ENCODE assay signal across 13 cellular contexts in genomic region chr11:94581926-94582325, GRCh38. TPM values are rescaled to one million over a fixed set of nuclear protein-coding genes. Genes with fewer than 3 reads are reported as not detected.
DNase-seq lines count a peak whose midpoint lies in the region; ATAC-seq, FAIRE-seq and TF ChIP-seq lines count a peak whose summit lies in the region.
"Had no signal": no experiment of that assay in that cellular context is flagged by ENCODE, and none has a peak within 500 bp of the region (broad histone marks: within the 10 kb centered on the region; RNA-seq: fewer than 3 reads in every experiment).

No MANE protein-coding gene starts in this region.

- H3K36me3 ChIP-seq in small intestine (ENCODE audit: control insufficient read depth in 2 of 2, insufficient read depth in 2 of 2, low read length in 2 of 2): peaks cover 0 to 7% of the 10 kb centered on the region in 2 donors
- no peaks in the 10 kb centered on the region for H3K36me3 ChIP-seq in breast epithelium

- DNase-seq in D721Med (ENCODE audit: insufficient read length, low spot score) (no peak), NCI-H82 (lab: John Stamatoyannopoulos, UW) (peak; percentile 92), cerebellar nuclear complex (lab: John Stamatoyannopoulos, UW) (no peak), small intestine (no peak), breast epithelium (ENCODE audit: low spot score in 2 of 2) (no peak)
- DNase-seq in stimulated activated CD4-positive, alpha-beta T cell treated with anti-CD3 and anti-CD28 coated beads, Interleukin-4, amount 100 ng/mL, for 24 hours: no peak
- DNase-seq: activated CD4-positive, alpha-beta T cell treated with anti-CD3 and anti-CD28 coated beads for 4 hours; DMS79 treated with DMSO at 0.1 percent for 48 hours; erythroblast; NCI-H2227 treated with DMSO at 0.1 percent for 48 hours had no signal

- FAIRE-seq in D721Med (lab: Jason Lieb, UNC) (peak; percentile 48), small intestine (lab: Jason Lieb, UNC) (no peak)

- intact Hi-C loops in breast epithelium (cut with DNase I; ENCODE audit: low total_unique reads): no loop called here

- H3K27me3 ChIP-seq in small intestine (ENCODE audit: control insufficient read depth in 2 of 2, insufficient read depth in 2 of 2, low read length in 2 of 2) (no peaks in the 10 kb centered on the region), breast epithelium (no peaks in the 10 kb centered on the region)

- no peak overlapping the region for H3K27ac ChIP-seq in small intestine (ENCODE audit: low read depth in 1 of 2, low read length in 1 of 2)
- no peak overlapping the region for H3K27ac ChIP-seq in breast epithelium
- H3K27ac ChIP-seq: SK-N-MC had no signal

- WGBS in small intestine, 3 donors: 17 to 92% (median 69%) methylated on average over 1 of the region's 1 CpG

- H3K9me3 ChIP-seq in small intestine (ENCODE audit: control insufficient read depth, low read depth) (no peaks in the 10 kb centered on the region), breast epithelium (no peaks in the 10 kb centered on the region)

- H3K4me3 ChIP-seq in small intestine (ENCODE audit: low read depth in 1 of 2, low read length in 2 of 2) (no peak overlapping the region), breast epithelium (no peak overlapping the region)
- H3K4me3 ChIP-seq: SK-N-MC had no signal

- TF ChIP-seq POLR2A in breast epithelium (IDR thresholded peaks at IDR 0.05): no peak

- no peaks in the 10 kb centered on the region for H3K4me1 ChIP-seq in small intestine (ENCODE audit: control insufficient read depth in 2 of 2, insufficient read depth in 1 of 2, low read depth in 1 of 2, low read length in 1 of 2)
- H3K4me1 ChIP-seq in breast epithelium: no peaks in the 10 kb centered on the region

- peak; percentile 36 for ATAC-seq in GM19025 (IDR thresholded peaks at IDR 0.05; ENCODE audit: low read depth, unreplicated experiment)
- ATAC-seq in HG02840 (IDR thresholded peaks at IDR 0.05; ENCODE audit: low FRiP score, unreplicated experiment): peak; percentile 59

- TF ChIP-seq CTCF in D721Med (IDR thresholded peaks at IDR 0.05; ENCODE audit: insufficient read depth, missing control alignments) (no peak), breast epithelium (IDR thresholded peaks at IDR 0.05) (no peak)

RNA-seq across cellular contexts. Expression of gene PIWIL4, which starts 14.8 kb away (rescaled TPM):
- polyA plus RNA-seq in small intestine: 10 to 100 TPM in 2 of 3 donors, 1 to 10 TPM in 1; 8.0 to 23.5 (median 15.4) TPM
- 1 to 10 TPM; 4.8 to 6.7 (median 5.6) TPM for total RNA-seq in breast epithelium

RNA-seq across cellular contexts. Expression of gene FUT4, which starts 38.2 kb away (rescaled TPM):
- polyA plus RNA-seq in small intestine: 10 to 100 TPM in 1 of 3 donors, 1 to 10 TPM in 2; 6.0 to 15.9 (median 8.6) TPM
- 1 to 10 TPM; 3.9 to 9.4 (median 5.3) TPM for total RNA-seq in breast epithelium
